ENCODE assay signal across 8 cellular contexts in the genomic region with DNA sequence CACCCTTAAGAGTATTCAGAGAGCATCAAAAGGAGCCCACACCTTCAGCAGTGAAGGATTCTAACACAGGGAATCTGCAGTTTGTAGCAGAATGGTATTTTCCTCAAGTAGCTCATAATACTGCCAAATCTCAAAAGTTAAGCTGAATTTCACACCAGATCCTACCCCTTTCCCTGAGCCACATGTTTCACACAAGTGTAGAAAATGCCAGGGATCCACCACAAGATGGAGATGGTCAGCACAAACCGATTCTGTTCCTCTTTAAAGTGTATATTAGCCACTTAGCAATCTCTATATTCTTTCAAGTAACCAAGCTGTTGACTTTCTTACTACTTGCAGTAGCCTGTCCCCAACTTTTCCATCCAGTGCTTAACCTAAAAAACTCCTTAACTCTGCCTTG. TPM values are rescaled to one million over a fixed set of nuclear protein-coding genes. Genes with fewer than 3 reads are reported as not detected.
DNase-seq lines count a peak whose midpoint lies in the region; ATAC-seq, FAIRE-seq and TF ChIP-seq lines count a peak whose summit lies in the region.

No MANE protein-coding gene starts in this region.

- BruUV-seq in Panc1 (replicated peaks; lab: Mats Ljungman, UMichigan): no TSS peak

- ATAC-seq in Panc1: peak; percentile 54; the same call in 1 of the 2 replicates
- ATAC-seq in GM21390 (IDR thresholded peaks at IDR 0.05; ENCODE audit: unreplicated experiment): no peak
- ATAC-seq in GM19397 (IDR thresholded peaks at IDR 0.05; ENCODE audit: unreplicated experiment): no peak
- no peak for ATAC-seq in GM21825 (IDR thresholded peaks at IDR 0.05; ENCODE audit: unreplicated experiment)

- H3K27ac ChIP-seq in 22Rv1 (peak overlapping the region; percentile 67), Panc1 (ENCODE audit: low read length) (no peak overlapping the region)

- in situ Hi-C loops in Panc1 (cut with HindIII; ENCODE audit: low pct_unique_long_range_greater_than_20kb, low sequenced_read_pairs): no loop called here

- H3K36me3 ChIP-seq in GM06990 (ENCODE audit: control insufficient read depth, insufficient read depth, low read length): peaks cover 35% of the 10 kb centered on the region
- H3K36me3 ChIP-seq in Panc1 (ENCODE audit: control insufficient read depth, insufficient read depth, low read length): peaks cover 13% of the 10 kb centered on the region

- DNase-seq in GM06990 (ENCODE audit: extremely low read depth, insufficient read length) (no peak), Panc1 (ENCODE audit: low read depth, low spot score) (no peak), fibroblast of gingiva (ENCODE audit: low read depth) (peak; percentile 30), frontal cortex (ENCODE audit: low spot score in 2 of 2) (no peak)

- CTCF ChIA-PET in Panc1 (lab: Charles Lee): interaction anchor here (0.6 kb wide), 1 partner anchor 321 kb away, joined by 8 read pairs; no protein-coding TSS in a partner anchor

- peaks cover 22% of the 10 kb centered on the region for H3K4me1 ChIP-seq in Panc1 (ENCODE audit: control insufficient read depth, insufficient read depth, low read length)

- TF ChIP-seq CTCF in 22Rv1 (IDR thresholded peaks at IDR 0.05) (peak; percentile 56), GM06990 (IDR thresholded peaks at IDR 0.05; ENCODE audit: insufficient read depth, low read length, poor library complexity, severe bottlenecking) (peak; percentile 41), Panc1 (IDR thresholded peaks at IDR 0.05) (peak; percentile 52; the same call in 1 of the 2 replicates)

- POLR2A ChIA-PET in Panc1 (lab: Charles Lee): no interaction called here

- intact Hi-C loops in Panc1 (cut with micrococcal nuclease; ENCODE audit: unreplicated experiment): loop anchor here (5.0 kb wide), 1 partner anchor 42 kb away; no protein-coding TSS in a partner anchor

- H3K27me3 ChIP-seq in GM06990 (replicated peaks; ENCODE audit: control insufficient read depth, insufficient read depth, low read length) (no peaks in the 10 kb centered on the region), Panc1 (ENCODE audit: control insufficient read depth, insufficient read depth, low read length) (no peaks in the 10 kb centered on the region)

- no peak for FAIRE-seq in frontal cortex (lab: Jason Lieb, UNC)

- H3K9me3 ChIP-seq in Panc1 (ENCODE audit: control insufficient read depth, insufficient read depth, low read depth, low read length): no peaks in the 10 kb centered on the region

- H3K4me3 ChIP-seq in GM06990 (replicated peaks; ENCODE audit: low read depth, low read length): no peak overlapping the region
- H3K4me3 ChIP-seq in Panc1 (ENCODE audit: low read depth in 2 of 2, low read length in 2 of 2): no peak overlapping the region

RNA-seq across cellular contexts. Expression of a gene that starts 13.2 kb away (rescaled TPM):
- total RNA-seq in Panc1 (2021; ENCODE audit: unreplicated experiment) (12.0 TPM), frontal cortex (4.9 TPM)
- 4.2 TPM for polyA plus RNA-seq in Panc1 (2012; ENCODE audit: insufficient read length)
